ENCODE assay signal across 8 cellular contexts in the genomic region with DNA sequence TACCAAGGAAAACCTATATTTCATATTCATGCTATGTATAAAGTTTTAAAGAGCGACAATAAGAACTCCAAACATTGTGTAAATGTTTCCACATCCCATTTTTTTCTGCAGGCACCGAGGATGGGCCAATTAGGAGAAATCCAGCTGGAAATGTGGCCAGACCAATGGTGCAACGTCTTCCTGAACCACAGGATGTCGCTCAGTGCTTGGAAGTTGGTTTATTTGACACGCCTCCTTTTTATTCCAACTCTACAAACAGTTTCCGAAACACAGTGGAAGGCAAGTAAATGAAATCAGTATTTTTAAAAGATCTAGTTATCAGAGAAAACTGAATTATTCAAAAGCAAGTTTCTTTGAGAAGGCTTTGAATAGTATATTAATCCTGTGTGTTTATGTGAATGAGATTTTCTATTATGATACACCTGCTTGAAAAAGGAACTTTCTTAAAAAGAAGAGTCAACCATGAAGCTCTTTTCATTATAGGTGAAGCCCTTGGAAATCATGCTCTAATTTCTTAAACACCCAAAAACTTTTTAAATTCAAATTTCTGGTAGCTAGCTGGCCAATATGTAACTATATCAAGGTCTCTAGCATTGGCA. TPM values are rescaled to one million over a fixed set of nuclear protein-coding genes. Genes with fewer than 3 reads are reported as not detected.
A peak's percentile ranks its signal among the peaks of the same experiment; 100 is the strongest.
DNase-seq lines count a peak whose midpoint lies in the region; ATAC-seq and TF ChIP-seq lines count a peak whose summit lies in the region.

No MANE protein-coding gene starts in this region.

- H3K4me1 ChIP-seq in upper lobe of left lung = peaks cover 4 to 22% (median 11%) of the 10 kb centered on the region in 4 donors

- no peaks in the 10 kb centered on the region for H3K27me3 ChIP-seq in upper lobe of left lung

- DNase-seq in KBM-7 (peak; percentile 43), astrocyte of the hippocampus (ENCODE audit: low read depth, low spot score) (peak; percentile 81), islet precursor cell (peak; percentile 72), upper lobe of left lung (no peak), GOT3 (lab: John Stamatoyannopoulos, UW) (no peak)

- WGBS in upper lobe of left lung, 2 donors = 25 to 41% methylated on average over 6 of the region's 6 CpGs

- no peak for TF ChIP-seq EP300 in upper lobe of left lung (IDR thresholded peaks at IDR 0.05)

- in situ Hi-C loops in KBM-7 (cut with MboI; ENCODE audit: low pct_unique_long_range_greater_than_20kb, low sequenced_read_pairs) = no loop called here

- no peaks in the 10 kb centered on the region for H3K36me3 ChIP-seq in upper lobe of left lung

- TF ChIP-seq CTCF in 22Rv1 (IDR thresholded peaks at IDR 0.05) (peak; percentile 83), upper lobe of left lung (IDR thresholded peaks at IDR 0.05) (peak in 4 of 6 experiments; percentile 21 to 52 (median 44))

- ATAC-seq in upper lobe of left lung (ENCODE audit: low FRiP score in 2 of 2) (peak in 1 of 2 donors; percentile 77), HG02973 (IDR thresholded peaks at IDR 0.05; ENCODE audit: unreplicated experiment) (no peak)
- no peak for ATAC-seq in activated CD4-positive, CD25-positive, alpha-beta regulatory T cell treated with anti-CD3 and anti-CD28 coated beads, Interleukin-2, amount 50 U/mL, for 24 hours

- no peak overlapping the region for H3K4me3 ChIP-seq in upper lobe of left lung

- no peaks in the 10 kb centered on the region for H3K9me3 ChIP-seq in upper lobe of left lung

- no peak for TF ChIP-seq POLR2A in upper lobe of left lung (IDR thresholded peaks at IDR 0.05)

- H3K27ac ChIP-seq in 22Rv1 (no peak overlapping the region), upper lobe of left lung (no peak overlapping the region)

RNA-seq across cellular contexts. Expression of a gene that starts 9.1 kb away (rescaled TPM):
- total RNA-seq in upper lobe of left lung = 1 to 10 TPM in 4 of 6 donors, not detected in 2; 3.3 to 8.4 (median 4.2) TPM

Comparison
In these comparisons a context has a peak if more than half of its experiments do, and no peak if none do; other contexts are left out.
1. DNase-seq: peak in KBM-7 (single experiment), astrocyte of the hippocampus (single experiment) and islet precursor cell (single experiment); none in upper lobe of left lung (0 of 2) and GOT3 (single experiment).